In the genomic region with DNA sequence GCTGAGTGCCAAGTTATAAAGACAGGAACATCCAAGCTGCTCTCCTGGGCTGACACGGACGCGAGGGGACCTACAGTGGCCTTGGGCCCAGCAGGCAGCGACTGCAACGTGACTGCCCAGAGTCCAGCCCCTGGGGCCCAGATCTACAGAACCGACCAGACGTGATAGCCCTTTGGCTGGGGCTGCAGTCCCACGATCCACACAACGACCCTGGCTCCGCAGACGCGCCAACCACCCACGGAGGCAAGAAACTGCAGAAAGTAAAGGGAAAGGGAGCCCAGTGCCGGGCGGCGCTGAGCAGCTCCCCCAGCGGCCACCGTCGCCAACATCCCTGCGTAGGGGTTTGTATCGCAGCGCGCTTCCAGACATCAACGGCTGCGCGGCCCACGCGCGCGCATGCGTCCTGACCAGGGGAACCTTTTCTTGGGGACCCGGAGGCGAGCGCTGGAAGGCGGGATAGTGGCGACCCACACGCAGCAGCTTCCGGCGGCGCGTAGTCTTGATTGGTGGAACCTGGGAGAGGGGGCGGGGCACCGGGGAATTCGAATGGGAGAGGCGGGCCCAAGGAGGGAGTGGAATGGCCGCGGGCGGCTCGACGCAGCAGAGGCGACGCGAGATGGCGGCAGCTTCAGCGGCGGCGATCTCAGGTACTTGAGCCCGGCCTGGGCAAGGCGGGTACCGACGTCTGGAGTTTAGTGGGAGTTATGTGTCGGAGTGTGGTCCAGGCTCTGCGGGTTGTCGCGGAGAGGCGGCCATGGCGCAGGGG, we compare ENCODE assay signal across 1 cellular context.
TF ChIP-seq lines count a peak whose summit lies in the region.

A gene (plus strand): TSS at position 569 of the 766 bp plus-strand sequence. CDS start 9 bp downstream, at position 578.

TF ChIP-seq in HepG2, 621 proteins besides CTCF, POLR2A, EP300 and RAD21 (continued from another document and continues in another):
- TF ChIP-seq ZNF724P (CRISPR knock-in tag; IDR thresholded peaks at IDR 0.05; ENCODE audit: borderline replicate concordance) (no peak), JUNB (CRISPR knock-in tag; IDR thresholded peaks at IDR 0.05; ENCODE audit: borderline replicate concordance) (0 out of 2 replicates have a peak, but pooled peaks have one; percentile 67), FOXM1 (CRISPR knock-in tag; IDR thresholded peaks at IDR 0.05) (no peak), RARG (CRISPR knock-in tag; IDR thresholded peaks at IDR 0.05; ENCODE audit: low read depth) (no peak), NFE2L1 (CRISPR knock-in tag; IDR thresholded peaks at IDR 0.05; ENCODE audit: borderline replicate concordance) (peak; percentile 84), CCDC6 (CRISPR knock-in tag; IDR thresholded peaks at IDR 0.05) (peak; percentile 97), ZFP36 (IDR thresholded peaks at IDR 0.05; ENCODE audit: borderline replicate concordance, low read depth, low read length, partially characterized antibody) (no peak), SP4 (CRISPR knock-in tag; IDR thresholded peaks at IDR 0.05) (peak; percentile 99), ZNF589 (CRISPR knock-in tag; conservative IDR thresholded peaks at IDR 0.05) (peak; percentile 72; the same call in 1 of the 2 replicates), MXD4 (CRISPR knock-in tag; IDR thresholded peaks at IDR 0.05) (peak; percentile 88), FOXJ3 (CRISPR knock-in tag; IDR thresholded peaks at IDR 0.05; ENCODE audit: borderline replicate concordance) (no peak), PHF21A (CRISPR knock-in tag; IDR thresholded peaks at IDR 0.05) (peak; percentile 55), AGO2 (optimal IDR thresholded peaks at IDR 0.05; ENCODE audit: low read depth, low read length) (peak; percentile 63), ZNF598 (CRISPR knock-in tag; IDR thresholded peaks at IDR 0.05; ENCODE audit: borderline replicate concordance) (peak; percentile 19), ZNF224 (CRISPR knock-in tag; IDR thresholded peaks at IDR 0.05) (peak; percentile 88; the same call in 1 of the 2 replicates), ZNF607 (CRISPR knock-in tag; IDR thresholded peaks at IDR 0.05; ENCODE audit: borderline replicate concordance) (peak; percentile 89), CBX5 (CRISPR knock-in tag; IDR thresholded peaks at IDR 0.05; ENCODE audit: borderline replicate concordance) (peak; percentile 89; the same call in 1 of the 2 replicates), DR1 (CRISPR knock-in tag; IDR thresholded peaks at IDR 0.05) (peak; percentile 88), ZNF33B (CRISPR knock-in tag; IDR thresholded peaks at IDR 0.05) (peak; percentile 81; the same call in 1 of the 2 replicates), ZNF124 (CRISPR knock-in tag; IDR thresholded peaks at IDR 0.05) (peak; percentile 97; the same call in 1 of the 2 replicates), ZNF569 (CRISPR knock-in tag; IDR thresholded peaks at IDR 0.05; ENCODE audit: borderline replicate concordance) (no peak; the same call in 1 of the 2 replicates), ZSCAN30 (CRISPR knock-in tag; IDR thresholded peaks at IDR 0.05) (no peak), KLF16 (CRISPR knock-in tag; IDR thresholded peaks at IDR 0.05) (peak in 1 of 2 experiments; percentile 89; a peak in 2 of 4 replicates), FOXO1 (CRISPR knock-in tag; IDR thresholded peaks at IDR 0.05) (0 out of 2 replicates have a peak, but pooled peaks have one; percentile 60), ZNF777 (CRISPR knock-in tag; IDR thresholded peaks at IDR 0.05) (peak; percentile 63; the same call in 1 of the 2 replicates), ZKSCAN1 (IDR thresholded peaks at IDR 0.05; ENCODE audit: low read length) (no peak), SMYD3 (CRISPR knock-in tag; IDR thresholded peaks at IDR 0.05) (peak; percentile 97; the same call in 1 of the 2 replicates), ZNF205 (CRISPR knock-in tag; IDR thresholded peaks at IDR 0.05) (peak; percentile 90), SNAPC2 (CRISPR knock-in tag; IDR thresholded peaks at IDR 0.05) (peak; percentile 74; the same call in 1 of the 2 replicates), SMARCE1 (IDR thresholded peaks at IDR 0.05; ENCODE audit: borderline replicate concordance) (no peak)
- TF ChIP-seq, protein P1, sequence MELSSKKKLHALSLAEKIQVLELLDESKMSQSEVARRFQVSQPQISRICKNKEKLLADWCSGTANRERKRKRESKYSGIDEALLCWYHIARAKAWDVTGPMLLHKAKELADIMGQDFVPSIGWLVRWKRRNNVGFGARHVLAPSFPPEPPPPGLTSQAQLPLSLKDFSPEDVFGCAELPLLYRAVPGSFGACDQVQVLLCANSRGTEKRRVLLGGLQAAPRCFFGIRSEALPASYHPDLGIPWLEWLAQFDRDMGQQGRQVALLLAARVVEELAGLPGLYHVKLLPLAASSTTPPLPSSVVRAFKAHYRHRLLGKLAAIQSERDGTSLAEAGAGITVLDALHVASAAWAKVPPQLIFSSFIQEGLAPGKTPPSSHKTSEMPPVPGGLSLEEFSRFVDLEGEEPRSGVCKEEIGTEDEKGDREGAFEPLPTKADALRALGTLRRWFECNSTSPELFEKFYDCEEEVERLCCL (CRISPR knock-in tag; IDR thresholded peaks at IDR 0.05; ENCODE audit: borderline replicate concordance): peak; percentile 93; the same call in 1 of the 2 replicates
- TF ChIP-seq, protein P2, sequence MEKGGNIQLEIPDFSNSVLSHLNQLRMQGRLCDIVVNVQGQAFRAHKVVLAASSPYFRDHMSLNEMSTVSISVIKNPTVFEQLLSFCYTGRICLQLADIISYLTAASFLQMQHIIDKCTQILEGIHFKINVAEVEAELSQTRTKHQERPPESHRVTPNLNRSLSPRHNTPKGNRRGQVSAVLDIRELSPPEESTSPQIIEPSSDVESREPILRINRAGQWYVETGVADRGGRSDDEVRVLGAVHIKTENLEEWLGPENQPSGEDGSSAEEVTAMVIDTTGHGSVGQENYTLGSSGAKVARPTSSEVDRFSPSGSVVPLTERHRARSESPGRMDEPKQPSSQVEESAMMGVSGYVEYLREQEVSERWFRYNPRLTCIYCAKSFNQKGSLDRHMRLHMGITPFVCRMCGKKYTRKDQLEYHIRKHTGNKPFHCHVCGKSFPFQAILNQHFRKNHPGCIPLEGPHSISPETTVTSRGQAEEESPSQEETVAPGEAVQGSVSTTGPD (CRISPR knock-in tag; IDR thresholded peaks at IDR 0.05): no peak
- TF ChIP-seq, protein P3, sequence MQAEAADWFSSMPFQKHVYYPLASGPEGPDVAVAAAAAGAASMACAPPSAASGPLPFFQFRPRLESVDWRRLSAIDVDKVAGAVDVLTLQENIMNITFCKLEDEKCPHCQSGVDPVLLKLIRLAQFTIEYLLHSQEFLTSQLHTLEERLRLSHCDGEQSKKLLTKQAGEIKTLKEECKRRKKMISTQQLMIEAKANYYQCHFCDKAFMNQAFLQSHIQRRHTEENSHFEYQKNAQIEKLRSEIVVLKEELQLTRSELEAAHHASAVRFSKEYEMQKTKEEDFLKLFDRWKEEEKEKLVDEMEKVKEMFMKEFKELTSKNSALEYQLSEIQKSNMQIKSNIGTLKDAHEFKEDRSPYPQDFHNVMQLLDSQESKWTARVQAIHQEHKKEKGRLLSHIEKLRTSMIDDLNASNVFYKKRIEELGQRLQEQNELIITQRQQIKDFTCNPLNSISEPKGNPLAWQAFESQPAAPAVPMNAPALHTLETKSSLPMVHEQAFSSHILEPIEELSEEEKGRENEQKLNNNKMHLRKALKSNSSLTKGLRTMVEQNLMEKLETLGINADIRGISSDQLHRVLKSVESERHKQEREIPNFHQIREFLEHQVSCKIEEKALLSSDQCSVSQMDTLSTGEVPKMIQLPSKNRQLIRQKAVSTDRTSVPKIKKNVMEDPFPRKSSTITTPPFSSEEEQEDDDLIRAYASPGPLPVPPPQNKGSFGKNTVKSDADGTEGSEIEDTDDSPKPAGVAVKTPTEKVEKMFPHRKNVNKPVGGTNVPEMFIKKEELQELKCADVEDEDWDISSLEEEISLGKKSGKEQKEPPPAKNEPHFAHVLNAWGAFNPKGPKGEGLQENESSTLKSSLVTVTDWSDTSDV (CRISPR knock-in tag; IDR thresholded peaks at IDR 0.05): peak; percentile 86; the same call in 1 of the 2 replicates
- TF ChIP-seq, protein P4, sequence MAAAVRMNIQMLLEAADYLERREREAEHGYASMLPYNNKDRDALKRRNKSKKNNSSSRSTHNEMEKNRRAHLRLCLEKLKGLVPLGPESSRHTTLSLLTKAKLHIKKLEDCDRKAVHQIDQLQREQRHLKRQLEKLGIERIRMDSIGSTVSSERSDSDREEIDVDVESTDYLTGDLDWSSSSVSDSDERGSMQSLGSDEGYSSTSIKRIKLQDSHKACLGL (CRISPR knock-in tag; IDR thresholded peaks at IDR 0.05): peak; percentile 84; the same call in 1 of the 2 replicates
- TF ChIP-seq, protein P5, sequence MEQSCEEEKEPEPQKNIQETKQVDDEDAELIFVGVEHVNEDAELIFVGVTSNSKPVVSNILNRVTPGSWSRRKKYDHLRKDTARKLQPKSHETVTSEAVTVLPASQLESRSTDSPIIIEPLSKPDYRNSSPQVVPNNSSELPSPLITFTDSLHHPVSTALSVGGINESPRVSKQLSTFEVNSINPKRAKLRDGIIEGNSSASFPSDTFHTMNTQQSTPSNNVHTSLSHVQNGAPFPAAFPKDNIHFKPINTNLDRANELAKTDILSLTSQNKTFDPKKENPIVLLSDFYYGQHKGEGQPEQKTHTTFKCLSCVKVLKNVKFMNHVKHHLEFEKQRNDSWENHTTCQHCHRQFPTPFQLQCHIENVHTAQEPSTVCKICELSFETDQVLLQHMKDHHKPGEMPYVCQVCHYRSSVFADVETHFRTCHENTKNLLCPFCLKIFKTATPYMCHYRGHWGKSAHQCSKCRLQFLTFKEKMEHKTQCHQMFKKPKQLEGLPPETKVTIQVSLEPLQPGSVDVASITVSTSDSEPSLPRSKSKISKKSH (CRISPR knock-in tag; IDR thresholded peaks at IDR 0.05; ENCODE audit: borderline replicate concordance): peak; percentile 85
- TF ChIP-seq, protein P6, sequence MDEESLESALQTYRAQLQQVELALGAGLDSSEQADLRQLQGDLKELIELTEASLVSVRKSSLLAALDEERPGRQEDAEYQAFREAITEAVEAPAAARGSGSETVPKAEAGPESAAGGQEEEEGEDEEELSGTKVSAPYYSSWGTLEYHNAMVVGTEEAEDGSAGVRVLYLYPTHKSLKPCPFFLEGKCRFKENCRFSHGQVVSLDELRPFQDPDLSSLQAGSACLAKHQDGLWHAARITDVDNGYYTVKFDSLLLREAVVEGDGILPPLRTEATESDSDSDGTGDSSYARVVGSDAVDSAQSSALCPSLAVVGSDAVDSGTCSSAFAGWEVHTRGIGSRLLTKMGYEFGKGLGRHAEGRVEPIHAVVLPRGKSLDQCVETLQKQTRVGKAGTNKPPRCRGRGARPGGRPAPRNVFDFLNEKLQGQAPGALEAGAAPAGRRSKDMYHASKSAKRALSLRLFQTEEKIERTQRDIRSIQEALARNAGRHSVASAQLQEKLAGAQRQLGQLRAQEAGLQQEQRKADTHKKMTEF (CRISPR knock-in tag; IDR thresholded peaks at IDR 0.05): peak; percentile 97
- TF ChIP-seq, protein P7, sequence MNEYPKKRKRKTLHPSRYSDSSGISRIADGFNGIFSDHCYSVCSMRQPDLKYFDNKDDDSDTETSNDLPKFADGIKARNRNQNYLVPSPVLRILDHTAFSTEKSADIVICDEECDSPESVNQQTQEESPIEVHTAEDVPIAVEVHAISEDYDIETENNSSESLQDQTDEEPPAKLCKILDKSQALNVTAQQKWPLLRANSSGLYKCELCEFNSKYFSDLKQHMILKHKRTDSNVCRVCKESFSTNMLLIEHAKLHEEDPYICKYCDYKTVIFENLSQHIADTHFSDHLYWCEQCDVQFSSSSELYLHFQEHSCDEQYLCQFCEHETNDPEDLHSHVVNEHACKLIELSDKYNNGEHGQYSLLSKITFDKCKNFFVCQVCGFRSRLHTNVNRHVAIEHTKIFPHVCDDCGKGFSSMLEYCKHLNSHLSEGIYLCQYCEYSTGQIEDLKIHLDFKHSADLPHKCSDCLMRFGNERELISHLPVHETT (CRISPR knock-in tag; conservative IDR thresholded peaks at IDR 0.05): peak; percentile 74
- TF ChIP-seq, protein P8, sequence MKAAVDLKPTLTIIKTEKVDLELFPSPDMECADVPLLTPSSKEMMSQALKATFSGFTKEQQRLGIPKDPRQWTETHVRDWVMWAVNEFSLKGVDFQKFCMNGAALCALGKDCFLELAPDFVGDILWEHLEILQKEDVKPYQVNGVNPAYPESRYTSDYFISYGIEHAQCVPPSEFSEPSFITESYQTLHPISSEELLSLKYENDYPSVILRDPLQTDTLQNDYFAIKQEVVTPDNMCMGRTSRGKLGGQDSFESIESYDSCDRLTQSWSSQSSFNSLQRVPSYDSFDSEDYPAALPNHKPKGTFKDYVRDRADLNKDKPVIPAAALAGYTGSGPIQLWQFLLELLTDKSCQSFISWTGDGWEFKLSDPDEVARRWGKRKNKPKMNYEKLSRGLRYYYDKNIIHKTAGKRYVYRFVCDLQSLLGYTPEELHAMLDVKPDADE (CRISPR knock-in tag; IDR thresholded peaks at IDR 0.05): no peak; the same call in 1 of the 2 replicates
- TF ChIP-seq, protein P9, sequence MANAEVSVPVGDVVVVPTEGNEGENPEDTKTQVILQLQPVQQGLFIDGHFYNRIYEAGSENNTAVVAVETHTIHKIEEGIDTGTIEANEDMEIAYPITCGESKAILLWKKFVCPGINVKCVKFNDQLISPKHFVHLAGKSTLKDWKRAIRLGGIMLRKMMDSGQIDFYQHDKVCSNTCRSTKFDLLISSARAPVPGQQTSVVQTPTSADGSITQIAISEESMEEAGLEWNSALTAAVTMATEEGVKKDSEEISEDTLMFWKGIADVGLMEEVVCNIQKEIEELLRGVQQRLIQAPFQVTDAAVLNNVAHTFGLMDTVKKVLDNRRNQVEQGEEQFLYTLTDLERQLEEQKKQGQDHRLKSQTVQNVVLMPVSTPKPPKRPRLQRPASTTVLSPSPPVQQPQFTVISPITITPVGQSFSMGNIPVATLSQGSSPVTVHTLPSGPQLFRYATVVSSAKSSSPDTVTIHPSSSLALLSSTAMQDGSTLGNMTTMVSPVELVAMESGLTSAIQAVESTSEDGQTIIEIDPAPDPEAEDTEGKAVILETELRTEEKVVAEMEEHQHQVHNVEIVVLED (CRISPR knock-in tag; IDR thresholded peaks at IDR 0.05; ENCODE audit: borderline replicate concordance): peak; percentile 96
- TF ChIP-seq, protein P10, sequence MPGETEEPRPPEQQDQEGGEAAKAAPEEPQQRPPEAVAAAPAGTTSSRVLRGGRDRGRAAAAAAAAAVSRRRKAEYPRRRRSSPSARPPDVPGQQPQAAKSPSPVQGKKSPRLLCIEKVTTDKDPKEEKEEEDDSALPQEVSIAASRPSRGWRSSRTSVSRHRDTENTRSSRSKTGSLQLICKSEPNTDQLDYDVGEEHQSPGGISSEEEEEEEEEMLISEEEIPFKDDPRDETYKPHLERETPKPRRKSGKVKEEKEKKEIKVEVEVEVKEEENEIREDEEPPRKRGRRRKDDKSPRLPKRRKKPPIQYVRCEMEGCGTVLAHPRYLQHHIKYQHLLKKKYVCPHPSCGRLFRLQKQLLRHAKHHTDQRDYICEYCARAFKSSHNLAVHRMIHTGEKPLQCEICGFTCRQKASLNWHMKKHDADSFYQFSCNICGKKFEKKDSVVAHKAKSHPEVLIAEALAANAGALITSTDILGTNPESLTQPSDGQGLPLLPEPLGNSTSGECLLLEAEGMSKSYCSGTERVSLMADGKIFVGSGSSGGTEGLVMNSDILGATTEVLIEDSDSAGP (CRISPR knock-in tag; IDR thresholded peaks at IDR 0.05; ENCODE audit: borderline replicate concordance): peak; percentile 96
- TF ChIP-seq, protein P11, sequence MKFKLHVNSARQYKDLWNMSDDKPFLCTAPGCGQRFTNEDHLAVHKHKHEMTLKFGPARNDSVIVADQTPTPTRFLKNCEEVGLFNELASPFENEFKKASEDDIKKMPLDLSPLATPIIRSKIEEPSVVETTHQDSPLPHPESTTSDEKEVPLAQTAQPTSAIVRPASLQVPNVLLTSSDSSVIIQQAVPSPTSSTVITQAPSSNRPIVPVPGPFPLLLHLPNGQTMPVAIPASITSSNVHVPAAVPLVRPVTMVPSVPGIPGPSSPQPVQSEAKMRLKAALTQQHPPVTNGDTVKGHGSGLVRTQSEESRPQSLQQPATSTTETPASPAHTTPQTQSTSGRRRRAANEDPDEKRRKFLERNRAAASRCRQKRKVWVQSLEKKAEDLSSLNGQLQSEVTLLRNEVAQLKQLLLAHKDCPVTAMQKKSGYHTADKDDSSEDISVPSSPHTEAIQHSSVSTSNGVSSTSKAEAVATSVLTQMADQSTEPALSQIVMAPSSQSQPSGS (CRISPR knock-in tag; IDR thresholded peaks at IDR 0.05): peak; percentile 88
